ENCODE assay signal across 1 cellular context in the genomic region with DNA sequence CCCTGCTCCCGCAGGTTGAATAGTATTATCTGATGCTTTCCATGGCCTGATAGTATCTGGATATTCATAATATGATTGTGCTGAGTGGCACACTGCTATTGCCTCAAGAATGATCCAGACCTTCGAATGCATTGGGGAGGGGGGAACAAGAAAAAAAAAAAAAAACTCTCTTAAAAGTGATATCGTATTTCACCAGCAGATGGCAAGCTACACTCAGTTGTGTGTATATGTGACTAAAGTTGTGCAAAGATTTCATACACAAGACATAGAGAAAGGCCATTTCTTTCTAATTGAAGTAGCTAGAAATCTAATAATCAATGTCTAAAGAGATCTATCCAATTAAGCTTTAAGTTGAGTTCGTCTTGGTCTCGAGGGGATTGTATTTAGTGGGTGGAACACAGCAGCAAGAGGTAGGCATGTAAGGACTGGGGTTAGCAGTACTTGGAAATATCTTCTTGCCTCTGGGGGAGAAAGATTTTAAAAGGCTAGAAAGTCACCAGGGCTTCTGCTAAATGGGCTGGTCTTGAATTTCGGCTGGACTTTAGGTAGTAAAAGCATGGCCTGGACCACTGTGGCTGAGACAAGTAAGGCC.
TF ChIP-seq lines count a peak whose summit lies in the region.

No MANE protein-coding gene starts in this region.

TF ChIP-seq in A549, 52 proteins besides CTCF, POLR2A, EP300 and RAD21 (continued from another document):
- TF ChIP-seq, protein P1, sequence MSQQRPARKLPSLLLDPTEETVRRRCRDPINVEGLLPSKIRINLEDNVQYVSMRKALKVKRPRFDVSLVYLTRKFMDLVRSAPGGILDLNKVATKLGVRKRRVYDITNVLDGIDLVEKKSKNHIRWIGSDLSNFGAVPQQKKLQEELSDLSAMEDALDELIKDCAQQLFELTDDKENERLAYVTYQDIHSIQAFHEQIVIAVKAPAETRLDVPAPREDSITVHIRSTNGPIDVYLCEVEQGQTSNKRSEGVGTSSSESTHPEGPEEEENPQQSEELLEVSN (IDR thresholded peaks at IDR 0.05; ENCODE audit: borderline replicate concordance, low read depth) = no peak
- TF ChIP-seq TFCP2L1 (CRISPR knock-in tag; IDR thresholded peaks at IDR 0.05) (no peak), NPAS2 (CRISPR knock-in tag; IDR thresholded peaks at IDR 0.05; ENCODE audit: borderline replicate concordance) (no peak), BHLHE40 (IDR thresholded peaks at IDR 0.05; ENCODE audit: low read depth, low read length) (no peak), JUN (IDR thresholded peaks at IDR 0.05) (peak in 1 of 2 experiments; percentile 21; a peak in 1 of 5 replicates), HEYL (CRISPR knock-in tag; IDR thresholded peaks at IDR 0.05) (no peak), KDM5A (IDR thresholded peaks at IDR 0.05) (peak; percentile 35; the same call in 1 of the 2 replicates), RARB (CRISPR knock-in tag; IDR thresholded peaks at IDR 0.05) (no peak)
- TF ChIP-seq, protein P2, sequence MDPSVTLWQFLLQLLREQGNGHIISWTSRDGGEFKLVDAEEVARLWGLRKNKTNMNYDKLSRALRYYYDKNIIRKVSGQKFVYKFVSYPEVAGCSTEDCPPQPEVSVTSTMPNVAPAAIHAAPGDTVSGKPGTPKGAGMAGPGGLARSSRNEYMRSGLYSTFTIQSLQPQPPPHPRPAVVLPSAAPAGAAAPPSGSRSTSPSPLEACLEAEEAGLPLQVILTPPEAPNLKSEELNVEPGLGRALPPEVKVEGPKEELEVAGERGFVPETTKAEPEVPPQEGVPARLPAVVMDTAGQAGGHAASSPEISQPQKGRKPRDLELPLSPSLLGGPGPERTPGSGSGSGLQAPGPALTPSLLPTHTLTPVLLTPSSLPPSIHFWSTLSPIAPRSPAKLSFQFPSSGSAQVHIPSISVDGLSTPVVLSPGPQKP (IDR thresholded peaks at IDR 0.05; ENCODE audit: low read depth, low read length) = no peak
- TF ChIP-seq, protein P3, sequence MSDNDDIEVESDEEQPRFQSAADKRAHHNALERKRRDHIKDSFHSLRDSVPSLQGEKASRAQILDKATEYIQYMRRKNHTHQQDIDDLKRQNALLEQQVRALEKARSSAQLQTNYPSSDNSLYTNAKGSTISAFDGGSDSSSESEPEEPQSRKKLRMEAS (IDR thresholded peaks at IDR 0.05) = peak; percentile 13; the same call in 1 of the 2 replicates
